In genomic region chr4:103198111-103198765, GRCh38 we compare ENCODE assay signal across 1 cellular context.
TF ChIP-seq lines count a peak whose summit lies in the region.

CENPE (minus strand) TSS chr4:103198343; CDS start chr4:103198319, 24 bp downstream.

TF ChIP-seq in WTC11, 78 proteins besides CTCF, POLR2A, EP300 and RAD21 (continued from another document):
- peak; percentile 92 for TF ChIP-seq CREM (CRISPR knock-in tag; IDR thresholded peaks at IDR 0.05)
- peak; percentile 88; the same call in 1 of the 2 replicates for TF ChIP-seq FOXP1 (CRISPR knock-in tag; IDR thresholded peaks at IDR 0.05; ENCODE audit: borderline replicate concordance)
- no peak for TF ChIP-seq ZNF219 (CRISPR knock-in tag; IDR thresholded peaks at IDR 0.05; ENCODE audit: borderline replicate concordance)
- peak; percentile 90 for TF ChIP-seq E2F5 (CRISPR knock-in tag; IDR thresholded peaks at IDR 0.05)
- TF ChIP-seq ZMAT4 (CRISPR knock-in tag; IDR thresholded peaks at IDR 0.05) = no peak
- TF ChIP-seq ERG (CRISPR knock-in tag; IDR thresholded peaks at IDR 0.05) = no peak
- no peak for TF ChIP-seq GRHL2 (CRISPR knock-in tag; IDR thresholded peaks at IDR 0.05; ENCODE audit: insufficient replicate concordance, severe bottlenecking)
- TF ChIP-seq ZNF671 (CRISPR knock-in tag; IDR thresholded peaks at IDR 0.05) = no peak
- no peak for TF ChIP-seq ZNF423 (CRISPR knock-in tag; IDR thresholded peaks at IDR 0.05)
- TF ChIP-seq USF1 (CRISPR knock-in tag; IDR thresholded peaks at IDR 0.05) = peak; percentile 34; the same call in 1 of the 2 replicates
- no peak for TF ChIP-seq CDX4 (CRISPR knock-in tag; IDR thresholded peaks at IDR 0.05; ENCODE audit: borderline replicate concordance)
- peak; percentile 90; the same call in 1 of the 2 replicates for TF ChIP-seq FOXP4 (CRISPR knock-in tag; IDR thresholded peaks at IDR 0.05)
- no peak for TF ChIP-seq HMGA2 (CRISPR knock-in tag; IDR thresholded peaks at IDR 0.05)
- TF ChIP-seq AR (CRISPR knock-in tag; IDR thresholded peaks at IDR 0.05) = no peak
- TF ChIP-seq MLX (CRISPR knock-in tag; IDR thresholded peaks at IDR 0.05) = peak; percentile 67; the same call in 1 of the 2 replicates
- TF ChIP-seq ZNF396 (CRISPR knock-in tag; IDR thresholded peaks at IDR 0.05; ENCODE audit: borderline replicate concordance) = no peak
- peak; percentile 62 for TF ChIP-seq HMGXB4 (CRISPR knock-in tag; IDR thresholded peaks at IDR 0.05)
- peak; percentile 70 for TF ChIP-seq USF2 (CRISPR knock-in tag; IDR thresholded peaks at IDR 0.05)
- TF ChIP-seq SMAD4 (CRISPR knock-in tag; IDR thresholded peaks at IDR 0.05) = no peak
- TF ChIP-seq KAT7 (CRISPR knock-in tag; IDR thresholded peaks at IDR 0.05; ENCODE audit: borderline replicate concordance) = peak; percentile 44; the same call in 1 of the 2 replicates
- no peak for TF ChIP-seq NFATC4 (CRISPR knock-in tag; IDR thresholded peaks at IDR 0.05)
- no peak for TF ChIP-seq NFE2L1 (CRISPR knock-in tag; IDR thresholded peaks at IDR 0.05)
- no peak for TF ChIP-seq ZNF416 (CRISPR knock-in tag; IDR thresholded peaks at IDR 0.05)
- no peak for TF ChIP-seq JUN (CRISPR knock-in tag; IDR thresholded peaks at IDR 0.05)
- TF ChIP-seq ZBTB43 (CRISPR knock-in tag; IDR thresholded peaks at IDR 0.05) = no peak
- no peak; the same call in 1 of the 2 replicates for TF ChIP-seq CREB1 (CRISPR knock-in tag; IDR thresholded peaks at IDR 0.05)
- peak; percentile 62; the same call in 1 of the 2 replicates for TF ChIP-seq ESRRA (CRISPR knock-in tag; IDR thresholded peaks at IDR 0.05; ENCODE audit: borderline replicate concordance)
- TF ChIP-seq ATF1 (CRISPR knock-in tag; IDR thresholded peaks at IDR 0.05) = no peak
